In the genomic region with DNA sequence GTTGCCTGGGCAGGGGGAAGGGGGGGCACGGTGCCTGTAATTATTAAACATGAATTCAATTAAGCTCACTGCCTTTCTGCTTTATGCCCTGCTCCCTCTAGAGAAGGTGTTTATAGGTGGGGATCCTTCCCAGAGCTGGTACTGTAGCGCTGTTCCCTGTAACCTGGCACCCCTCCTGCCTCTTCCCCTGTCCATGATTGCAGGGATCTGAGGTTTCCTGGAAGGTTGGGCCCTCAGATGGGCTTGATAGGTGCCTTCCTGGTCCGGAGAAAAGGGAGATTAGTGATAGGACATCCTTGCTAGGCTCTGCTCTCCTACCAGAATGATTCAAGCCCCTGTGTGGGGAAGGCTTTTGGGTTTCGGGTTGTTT, we compare ENCODE assay signal across 8 cellular contexts.
DNase-seq lines count a peak whose midpoint lies in the region; TF ChIP-seq lines count a peak whose summit lies in the region.

No MANE protein-coding gene starts in this region.

- no peaks in the 10 kb centered on the region for H3K27me3 ChIP-seq in neuron (ENCODE audit: insufficient read depth, low read length)

- peak overlapping the region; percentile 89 for H3K4me3 ChIP-seq in coronary artery
- peak overlapping the region; percentile 63 for H3K4me3 ChIP-seq in neuron (ENCODE audit: low read length)

- H3K9me3 ChIP-seq in neuron (ENCODE audit: low read length) = no peaks in the 10 kb centered on the region

- TF ChIP-seq CTCF in coronary artery (IDR thresholded peaks at IDR 0.05) = no peak

- peaks cover 33% of the 10 kb centered on the region for H3K4me1 ChIP-seq in neuron (ENCODE audit: insufficient read depth, low read length)

- H3K36me3 ChIP-seq in neuron (ENCODE audit: insufficient read depth, low read length) = peaks cover 42% of the 10 kb centered on the region

- DNase-seq in NCI-H146 (lab: John Stamatoyannopoulos, UW) (peak; percentile 46), NCI-H146 treated with DMSO at 0.1 percent for 48 hours (lab: John Stamatoyannopoulos, UW; ENCODE audit: unreplicated experiment) (no peak), NCI-H2107 treated with DMSO at 0.1 percent for 48 hours (lab: John Stamatoyannopoulos, UW; ENCODE audit: unreplicated experiment) (peak; percentile 79), coronary artery (ENCODE audit: low spot score) (no peak), NCI-H510A (lab: John Stamatoyannopoulos, UW) (no peak), germinal center (ENCODE audit: low spot score) (no peak), LoVo (ENCODE audit: low spot score) (no peak)

- peak overlapping the region; percentile 96 to 98 for H3K27ac ChIP-seq in coronary artery

- no peak overlapping the region for H2AFZ ChIP-seq in neuron (ENCODE audit: low read depth, low read length)

Comparison
In these comparisons a context has a peak if more than half of its experiments do, and no peak if none do; other contexts are left out.
1. DNase-seq: peak in NCI-H146 (single experiment) and NCI-H2107 treated with DMSO at 0.1 percent for 48 hours (single experiment); none in NCI-H146 treated with DMSO at 0.1 percent for 48 hours (single experiment), coronary artery (single experiment), NCI-H510A (single experiment), germinal center (single experiment) and LoVo (single experiment).